ENCODE assay signal across 18 cellular contexts in genomic region chr11:131206671-131207070, GRCh38.
A peak's percentile ranks its signal among the peaks of the same experiment; 100 is the strongest.
DNase-seq lines count a peak whose midpoint lies in the region; ATAC-seq, FAIRE-seq and TF ChIP-seq lines count a peak whose summit lies in the region.
"Had no signal": no experiment of that assay in that cellular context is flagged by ENCODE, and none has a peak within 500 bp of the region (broad histone marks: within the 10 kb centered on the region; RNA-seq: fewer than 3 reads in every experiment).

No MANE protein-coding gene starts in this region.

- H3K36me3 Mint-ChIP-seq in astrocyte (ENCODE audit: low read depth, unreplicated experiment): peaks cover 2% of the 10 kb centered on the region
- H3K36me3 Mint-ChIP-seq: CD14-positive monocyte; CD4-positive, alpha-beta memory T cell had no signal

- H3K27ac ChIP-seq in astrocyte (ENCODE audit: low read depth, low read length): no peak overlapping the region
- no peak overlapping the region for H3K27ac ChIP-seq in testis
- H3K27ac ChIP-seq: BLaER1 had no signal

- H3K4me1 ChIP-seq in astrocyte (ENCODE audit: insufficient read depth, low read length) (no peaks in the 10 kb centered on the region), testis (no peaks in the 10 kb centered on the region)
- H3K4me1 ChIP-seq: BLaER1 had no signal

- no peaks in the 10 kb centered on the region for H3K9me3 ChIP-seq in astrocyte (ENCODE audit: insufficient read depth, low read depth, low read length)
- H3K9me3 ChIP-seq in testis: no peaks in the 10 kb centered on the region
- H3K9me3 ChIP-seq: BLaER1 had no signal

- H4K20me1 ChIP-seq in astrocyte (ENCODE audit: insufficient read depth, low read length): no peaks in the 10 kb centered on the region
- H4K20me1 ChIP-seq: BLaER1 had no signal

- H3K9me3 Mint-ChIP-seq in astrocyte (ENCODE audit: unreplicated experiment): peaks cover 6% of the 10 kb centered on the region

- no peak for FAIRE-seq in astrocyte (lab: Jason Lieb, UNC)
- FAIRE-seq: A204.1, GM12878 had no signal

- H3K9ac ChIP-seq in astrocyte (ENCODE audit: low read length): no peak overlapping the region
- H3K9ac ChIP-seq: BLaER1 had no signal

- H3K4me1 Mint-ChIP-seq in astrocyte (ENCODE audit: low read depth, unreplicated experiment): peaks cover 14% of the 10 kb centered on the region
- H3K4me1 Mint-ChIP-seq: CD14-positive monocyte; CD4-positive, alpha-beta memory T cell had no signal

- H3K36me3 ChIP-seq in astrocyte (ENCODE audit: insufficient read depth, low read length) (no peaks in the 10 kb centered on the region), testis (ENCODE audit: low read depth, missing control alignments) (no peaks in the 10 kb centered on the region)
- H3K36me3 ChIP-seq: BLaER1 had no signal

- WGBS in testis, 2 donors: 55 to 57% methylated on average over 3 of the region's 3 CpGs

- peaks cover 13% of the 10 kb centered on the region for H3K27me3 Mint-ChIP-seq in astrocyte (ENCODE audit: low read depth, unreplicated experiment)

- TF ChIP-seq CTCF in astrocyte (IDR thresholded peaks at IDR 0.05; ENCODE audit: insufficient read depth, low read depth, low read length): no peak
- TF ChIP-seq CTCF in testis (IDR thresholded peaks at IDR 0.05): no peak

- H3K4me3 Mint-ChIP-seq in astrocyte (ENCODE audit: unreplicated experiment): no peak overlapping the region
- H3K4me3 Mint-ChIP-seq: CD14-positive monocyte; CD4-positive, alpha-beta memory T cell had no signal

- no peak overlapping the region for H3K27ac Mint-ChIP-seq in astrocyte (ENCODE audit: unreplicated experiment)
- H3K27ac Mint-ChIP-seq: CD14-positive monocyte; CD4-positive, alpha-beta memory T cell had no signal

- H3K27me3 ChIP-seq in astrocyte (ENCODE audit: insufficient read depth, low read length) (no peaks in the 10 kb centered on the region), testis (no peaks in the 10 kb centered on the region)
- H3K27me3 ChIP-seq: BLaER1 had no signal

- H3K4me3 ChIP-seq in astrocyte (ENCODE audit: insufficient read depth, low read depth, low read length) (no peak overlapping the region), testis (no peak overlapping the region)
- H3K4me3 ChIP-seq: BLaER1, GM12878 had no signal

- intact Hi-C loops in testis (cut with DNase I; ENCODE audit: low total_unique reads): no loop called here

- no peaks in the 10 kb centered on the region for H3K79me2 ChIP-seq in astrocyte (ENCODE audit: insufficient read depth, low read length)

- H3K4me2 ChIP-seq in astrocyte (ENCODE audit: low read length): no peak overlapping the region
- H3K4me2 ChIP-seq: BLaER1 had no signal

- no peak for TF ChIP-seq POLR2A in testis (IDR thresholded peaks at IDR 0.05)

- DNase-seq in astrocyte (ENCODE audit: low read depth): peak; percentile 20
- DNase-seq in kidney tubule cell (ENCODE audit: low spot score): peak; percentile 19
- peak; percentile 50 for DNase-seq in putamen (ENCODE audit: low spot score)
- no peak for DNase-seq in testis
- DNase-seq in AG20443 (ENCODE audit: low spot score): no peak
- no peak for DNase-seq in SIG-M5 (lab: John Stamatoyannopoulos, UW)
- DNase-seq: ACHN; CD4-positive, alpha-beta memory T cell; DMS153; DMS79; GOT3; H7 had no signal

- no peak overlapping the region for H2AFZ ChIP-seq in astrocyte (ENCODE audit: low read depth, low read length)

- no peak for ATAC-seq in HG03521 (IDR thresholded peaks at IDR 0.05; ENCODE audit: unreplicated experiment)
- ATAC-seq: GM12878, HCT116 had no signal

Comparison
In these comparisons a context has a peak if more than half of its experiments do, and no peak if none do; other contexts are left out.
1. DNase-seq: peak in astrocyte (single experiment), kidney tubule cell (single experiment) and putamen (single experiment); none in testis (single experiment), AG20443 (single experiment) and SIG-M5 (single experiment).